ENCODE assay signal across 8 cellular contexts in the genomic region with DNA sequence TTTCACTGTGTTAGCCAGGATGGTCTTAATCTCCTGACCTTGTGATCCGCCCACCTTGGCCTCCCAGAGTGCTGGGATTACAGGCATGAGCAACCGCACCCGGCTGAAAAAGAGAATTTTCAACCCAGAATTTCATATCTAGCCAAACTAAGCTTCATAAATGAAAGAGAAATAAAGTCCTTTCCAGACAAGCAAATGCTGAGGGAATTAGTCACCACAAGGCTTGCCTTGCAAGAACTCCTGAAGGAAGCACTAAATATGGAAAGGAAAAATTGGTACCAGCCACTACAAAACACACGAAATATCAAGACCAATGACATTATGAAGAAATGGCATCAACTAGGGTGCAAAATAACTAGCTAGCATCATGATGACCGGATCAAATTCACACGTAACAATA. TPM values are rescaled to one million over a fixed set of nuclear protein-coding genes. Genes with fewer than 3 reads are reported as not detected.
DNase-seq lines count a peak whose midpoint lies in the region; ATAC-seq and TF ChIP-seq lines count a peak whose summit lies in the region.
"Not testable (repeated sequence)": the region's sequence is repeated elsewhere in the genome, so short reads cannot be mapped to it uniquely, and the experiment has no call there.

No MANE protein-coding gene starts in this region.

- H3K36me3 ChIP-seq in MG63, thoracic aorta: not testable (repeated sequence)

- not testable (repeated sequence) for H3K4me3 ChIP-seq in AG09309 (ENCODE audit: control insufficient read depth, low read depth, low read length); MG63
- H3K4me3 ChIP-seq in thoracic aorta: peak overlapping the region; percentile 13

- peak overlapping the region; percentile 38 to 76 for H3K27ac ChIP-seq in thoracic aorta

- DNase-seq in AG09309 (ENCODE audit: low read depth) (peak; percentile 29), GM04503 (ENCODE audit: low read depth) (peak; percentile 16), MG63 (peak; percentile 2), astrocyte of the hippocampus (ENCODE audit: low read depth, low spot score) (peak; percentile 14), dedifferentiated amniotic fluid mesenchymal stem cell (ENCODE audit: extremely low spot score) (peak; percentile 40), fibroblast of peridontal ligament (ENCODE audit: extremely low read depth) (peak; percentile 52), kidney tubule cell (ENCODE audit: low spot score) (peak; percentile 9)
- not testable (repeated sequence) for DNase-seq in thoracic aorta (ENCODE audit: low spot score)

- H3K4me1 ChIP-seq in thoracic aorta (ENCODE audit: control insufficient read depth in 1 of 2, low read depth in 2 of 2): not testable (repeated sequence)

- not testable (repeated sequence) for TF ChIP-seq CTCF in AG09309 (IDR thresholded peaks at IDR 0.05; ENCODE audit: control insufficient read depth, insufficient read depth, low read depth, low read length, missing control alignments); thoracic aorta (IDR thresholded peaks at IDR 0.05)

- not testable (repeated sequence) for H3K27me3 ChIP-seq in MG63; thoracic aorta (replicated peaks; ENCODE audit: insufficient read depth)

- H3K9me3 ChIP-seq in MG63, thoracic aorta: not testable (repeated sequence)

- not testable (repeated sequence) for ATAC-seq in thoracic aorta (ENCODE audit: insufficient number of reproducible peaks, low FRiP score, low read depth)

RNA-seq across cellular contexts. Expression of a gene that starts 31.0 kb away (rescaled TPM):
- total RNA-seq in MG63 (2014; rRNA removed; shearing (Covaris generic); ENCODE audit: low replicate concordance): 40.6 and 69.9 TPM in 2 replicates
- total RNA-seq in thoracic aorta: 100 to 1,000 TPM; 115 to 163 TPM
